In the genomic region with DNA sequence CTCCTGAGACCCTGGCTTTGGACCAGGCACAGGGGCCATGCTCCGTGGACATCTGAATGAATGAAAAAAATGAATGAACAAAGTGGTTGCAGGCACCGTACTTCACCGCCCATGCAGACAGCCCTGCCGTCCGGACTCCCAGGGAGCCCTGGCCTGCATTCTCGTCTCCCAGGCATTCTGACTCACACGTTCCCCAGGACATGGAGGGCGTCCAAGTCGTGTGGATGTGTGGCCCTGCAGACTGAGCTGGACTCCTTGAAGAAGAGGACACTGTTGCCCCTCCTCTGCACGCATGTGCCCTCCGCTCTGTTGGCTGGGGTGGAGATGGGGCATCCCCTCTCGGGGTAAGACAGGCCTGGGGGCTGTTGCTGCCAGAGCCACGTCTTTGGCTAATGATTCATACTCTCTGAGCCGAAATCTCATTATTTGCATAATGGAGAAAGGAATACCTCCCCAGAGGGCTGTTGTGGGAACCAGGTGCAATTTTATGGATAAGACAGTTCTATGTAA, we compare ENCODE assay signal across 8 cellular contexts. TPM values are rescaled to one million over a fixed set of nuclear protein-coding genes. Genes with fewer than 3 reads are reported as not detected.
A peak's percentile ranks its signal among the peaks of the same experiment; 100 is the strongest.
DNase-seq lines count a peak whose midpoint lies in the region; ATAC-seq and TF ChIP-seq lines count a peak whose summit lies in the region.

No MANE protein-coding gene starts in this region.

- H3K4me1 Mint-ChIP-seq in stimulated activated memory B cell treated with anti-CD40 and anti-IgM and Interleukin-4, amounts not matched to agents 10 μg/mL and 1 μg/mL and 100 μg/mL, for 72 hours, result no peaks in the 10 kb centered on the region

- H3K36me3 Mint-ChIP-seq in stimulated activated memory B cell treated with anti-CD40 and anti-IgM and Interleukin-4, amounts not matched to agents 10 μg/mL and 1 μg/mL and 100 μg/mL, for 72 hours, result no peaks in the 10 kb centered on the region

- peak overlapping the region; percentile 10 to 68 for H3K27ac ChIP-seq in ascending aorta

- H3K27ac Mint-ChIP-seq in stimulated activated memory B cell treated with anti-CD40 and anti-IgM and Interleukin-4, amounts not matched to agents 10 μg/mL and 1 μg/mL and 100 μg/mL, for 72 hours, result no peak overlapping the region

- peaks cover 4% of the 10 kb centered on the region for H3K9me3 Mint-ChIP-seq in stimulated activated memory B cell treated with anti-CD40 and anti-IgM and Interleukin-4, amounts not matched to agents 10 μg/mL and 1 μg/mL and 100 μg/mL, for 72 hours

- intact Hi-C loops in ascending aorta (cut with DNase I), result loop anchor here (1.0 to 2.0 kb wide), 2 partner anchors 50 to 84 kb away; a partner anchor contains a TSS

- H3K4me1 ChIP-seq in ascending aorta, result peaks cover 3 to 8% of the 10 kb centered on the region in 2 donors

- no peaks in the 10 kb centered on the region for H3K9me3 ChIP-seq in ascending aorta

- ATAC-seq in stimulated activated memory B cell treated with anti-CD40 and anti-IgM and Interleukin-4, amounts not matched to agents 10 μg/mL and 1 μg/mL and 100 μg/mL, for 72 hours, result no peak

- no peak overlapping the region for H3K4me3 ChIP-seq in ascending aorta

- peak; percentile 7 for DNase-seq in DMS79 treated with DMSO at 0.1 percent for 48 hours (lab: John Stamatoyannopoulos, UW)
- DNase-seq in DMS79 (lab: John Stamatoyannopoulos, UW), result no peak
- DNase-seq in ascending aorta (ENCODE audit: low spot score in 2 of 2), result peak; percentile 38 to 85
- peak; percentile 95 for DNase-seq in kidney glomerular epithelial cell (lab: John Stamatoyannopoulos, UW)
- DNase-seq in ureter (ENCODE audit: low spot score), result peak; percentile 79
- no peak for DNase-seq in stimulated activated CD4-positive, alpha-beta T cell treated with anti-CD3 and anti-CD28 coated beads, Interleukin-4, amount 100 ng/mL, for 24 hours
- DNase-seq in HT-29 (ENCODE audit: low spot score), result no peak

- TF ChIP-seq CTCF in ascending aorta (IDR thresholded peaks at IDR 0.05), result no peak

- H3K36me3 ChIP-seq in ascending aorta, result no peaks in the 10 kb centered on the region

- H3K4me3 Mint-ChIP-seq in stimulated activated memory B cell treated with anti-CD40 and anti-IgM and Interleukin-4, amounts not matched to agents 10 μg/mL and 1 μg/mL and 100 μg/mL, for 72 hours, result no peak overlapping the region

- H3K27me3 Mint-ChIP-seq in stimulated activated memory B cell treated with anti-CD40 and anti-IgM and Interleukin-4, amounts not matched to agents 10 μg/mL and 1 μg/mL and 100 μg/mL, for 72 hours, result peaks cover 34% of the 10 kb centered on the region

- H3K27me3 ChIP-seq in ascending aorta, result no peaks in the 10 kb centered on the region

RNA-seq across cellular contexts. Expression of a gene that starts 49.7 kb away (rescaled TPM):
- 26.8 TPM for total RNA-seq in ascending aorta
- total RNA-seq in ureter, result 27.2 TPM
- 8.9 and 9.8 TPM in 2 replicates for total RNA-seq in HT-29 (2014; rRNA removed; shearing (Covaris generic))

Comparison
In these comparisons a context has a peak if more than half of its experiments do, and no peak if none do; other contexts are left out.
1. DNase-seq: peak in DMS79 treated with DMSO at 0.1 percent for 48 hours (single experiment), ascending aorta (2 of 2), kidney glomerular epithelial cell (single experiment) and ureter (single experiment); none in DMS79 (single experiment), stimulated activated CD4-positive, alpha-beta T cell treated with anti-CD3 and anti-CD28 coated beads, Interleukin-4, amount 100 ng/mL, for 24 hours (single experiment) and HT-29 (single experiment).